ENCODE assay signal across 27 cellular contexts in the genomic region with DNA sequence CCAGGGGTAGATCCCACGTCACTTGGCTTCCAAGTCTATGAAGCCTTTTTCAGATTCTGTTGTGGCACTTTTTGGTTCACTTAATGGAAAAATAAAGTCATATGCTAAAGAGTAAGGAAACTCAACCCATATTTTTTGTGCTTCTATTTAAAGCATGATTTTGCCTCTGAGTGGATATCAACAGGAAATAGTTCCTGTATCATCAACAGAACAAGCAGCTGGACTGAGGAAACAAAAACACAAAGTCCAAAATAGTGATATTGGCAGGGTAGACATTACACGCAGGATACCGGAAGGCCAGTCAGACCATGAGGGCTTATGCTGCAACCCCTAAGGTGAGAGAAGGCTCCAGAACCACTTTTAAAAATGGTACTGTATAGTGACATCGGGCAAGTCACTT.
"Had no signal": no experiment of that assay in that cellular context is flagged by ENCODE, and none has a peak within 500 bp of the region (broad histone marks: within the 10 kb centered on the region; RNA-seq: fewer than 3 reads in every experiment).

No MANE protein-coding gene starts in this region.

- H3K27me3 ChIP-seq: adrenal gland, body of pancreas, gastroesophageal sphincter had no signal

- ATAC-seq: activated CD4-positive, alpha-beta T cell treated with anti-CD3 and anti-CD28 coated beads for 36 hours; activated CD8-positive, alpha-beta memory T cell treated with anti-CD3 and anti-CD28 coated beads, Interleukin-2, amount 10 ng/mL, durations not matched to agents 7 days and 5 days; activated CD8-positive, alpha-beta T cell treated with anti-CD3 and anti-CD28 coated beads, Interleukin-2, amount 10 ng/mL, durations not matched to agents 7 days and 5 days; activated naive CD8-positive, alpha-beta T cell treated with anti-CD3 and anti-CD28 coated beads, Interleukin-2, amount 50 U/mL, for 24 hours; body of pancreas; effector memory CD8-positive, alpha-beta T cell; gastroesophageal sphincter had no signal

- DNase-seq: activated CD4-positive, alpha-beta memory T cell treated with anti-CD3 and anti-CD28 coated beads for 36 hours; activated CD4-positive, alpha-beta T cell treated with anti-CD3 and anti-CD28 coated beads for 36 hours; activated CD4-positive, alpha-beta T cell treated with anti-CD3 and anti-CD28 coated beads, Interleukin-2, amount 10 ng/mL, durations not matched to agents 24 days and 14 days; activated CD4-positive, CD25-positive, alpha-beta regulatory T cell; activated CD4-positive, CD25-positive, alpha-beta regulatory T cell treated with anti-CD3 and anti-CD28 coated beads, Interleukin-2, amount 50 U/mL, for 72 hours; activated CD8-positive, alpha-beta memory T cell treated with anti-CD3 and anti-CD28 coated beads, Interleukin-2, amount 10 ng/mL, durations not matched to agents 7 days and 5 days; activated CD8-positive, alpha-beta memory T cell treated with anti-CD3 and anti-CD28 coated beads, Interleukin-2, amount 50 U/mL, for 4 hours; activated CD8-positive, alpha-beta T cell treated with anti-CD3 and anti-CD28 coated beads, Interleukin-2, amount 10 ng/mL, durations not matched to agents 7 days and 5 days; activated effector memory CD4-positive, alpha-beta T cell treated with anti-CD3 and anti-CD28 coated beads, Interleukin-2, amount 50 U/mL, for 16 hours; activated naive CD4-positive, alpha-beta T cell treated with anti-CD3 and anti-CD28 coated beads for 36 hours; activated naive CD8-positive, alpha-beta T cell treated with anti-CD3 and anti-CD28 coated beads for 36 hours; activated naive CD8-positive, alpha-beta T cell treated with anti-CD3 and anti-CD28 coated beads, Interleukin-2, amount 50 U/mL, for 24 hours; activated T-cell treated with anti-CD3 and anti-CD28 coated beads, Interleukin-2, amount 50 U/mL, for 1 hour; activated T-cell treated with anti-CD3 and anti-CD28 coated beads, Interleukin-2, amount 50 U/mL, for 48 hours; adrenal gland; amygdala; aorta; body of pancreas; cortex of kidney; dermis blood vessel endothelial cell; effector CD4-positive, alpha-beta T cell; effector memory CD8-positive, alpha-beta T cell; erythroblast; foreskin melanocyte; T-helper 2 cell had no signal

- H3K4me3 ChIP-seq: adrenal gland, body of pancreas, esophagus muscularis mucosa, gastroesophageal sphincter had no signal

- H3K4me1 ChIP-seq: adrenal gland, esophagus muscularis mucosa, gastroesophageal sphincter had no signal

- H3K9me3 ChIP-seq: adrenal gland, body of pancreas, esophagus muscularis mucosa, gastroesophageal sphincter had no signal

- H3K27ac ChIP-seq: adrenal gland, body of pancreas, esophagus muscularis mucosa, gastroesophageal sphincter had no signal

- H3K36me3 ChIP-seq: adrenal gland, esophagus muscularis mucosa, gastroesophageal sphincter had no signal
